In the genomic region with DNA sequence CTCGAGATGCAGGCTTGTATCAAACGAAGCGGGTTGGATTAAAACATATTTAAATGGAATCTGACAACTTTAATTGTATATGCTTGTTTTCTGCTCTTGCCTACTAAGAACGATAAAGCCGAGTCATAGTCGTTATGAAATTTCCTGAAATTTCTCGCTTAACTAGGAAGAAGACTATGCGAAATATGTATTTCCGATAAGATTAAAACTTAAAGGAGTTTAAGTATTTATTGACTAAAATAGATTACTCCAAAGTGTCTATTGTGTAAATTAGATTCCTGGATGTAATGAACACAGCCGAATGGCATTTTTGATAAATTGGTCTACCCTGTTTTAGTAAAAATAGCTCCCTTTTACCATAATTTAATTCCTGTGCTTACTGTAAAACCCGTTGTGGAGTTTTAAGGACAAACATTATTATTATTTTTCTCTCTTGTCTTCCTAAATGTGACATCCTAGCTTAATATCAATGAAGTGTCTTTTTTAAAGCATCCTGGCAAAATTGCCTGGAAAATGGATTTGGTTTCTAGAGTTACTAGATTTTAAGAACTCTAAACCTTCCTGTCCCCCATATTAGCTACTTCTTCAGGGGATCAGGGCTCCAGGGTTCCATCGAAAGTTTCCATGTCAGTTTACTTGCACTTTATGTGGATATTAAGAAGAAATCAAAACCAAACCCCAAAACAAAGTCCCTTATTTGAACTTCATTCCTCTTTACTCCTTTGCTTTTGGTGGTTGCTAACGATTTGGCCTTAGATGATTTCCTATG, we compare ENCODE assay signal across 7 cellular contexts. TPM values are rescaled to one million over a fixed set of nuclear protein-coding genes. Genes with fewer than 3 reads are reported as not detected.
DNase-seq lines count a peak whose midpoint lies in the region; ATAC-seq and TF ChIP-seq lines count a peak whose summit lies in the region.

No MANE protein-coding gene starts in this region.

- H3K27ac Mint-ChIP-seq in WTC11 = peak overlapping the region; percentile 25; the same call in 1 of the 2 replicates

- H3K4me3 ChIP-seq in HAP-1 = peak overlapping the region; percentile 58
- H3K4me3 ChIP-seq in spleen = peak overlapping the region in 7 of 8 donors; percentile 69 to 96 (median 85)

- H3K9me3 ChIP-seq in HAP-1 (no peaks in the 10 kb centered on the region), spleen (no peaks in the 10 kb centered on the region)

- TF ChIP-seq POLR2A in spleen (IDR thresholded peaks at IDR 0.05) = no peak

- H3K4me1 ChIP-seq in HAP-1 = peaks cover 38% of the 10 kb centered on the region
- peaks cover 3 to 74% (median 42%) of the 10 kb centered on the region in 6 donors for H3K4me1 ChIP-seq in spleen

- TF ChIP-seq CTCF in WTC11 (IDR thresholded peaks at IDR 0.05) = no peak
- TF ChIP-seq CTCF in spleen (IDR thresholded peaks at IDR 0.05 in 8 of 11, conservative IDR thresholded peaks at IDR 0.05 in 3 of 11) = peak in 3 of 11 experiments; percentile 0 to 9 (median 2)

- no peak for ATAC-seq in WTC11
- ATAC-seq in HG02970 (IDR thresholded peaks at IDR 0.05; ENCODE audit: low FRiP score, unreplicated experiment) = no peak

- peak overlapping the region; percentile 81 for H3K4me3 Mint-ChIP-seq in WTC11

- WGBS in spleen, 5 donors = 26 to 38% (median 34%) methylated on average over 13 of the region's 13 CpGs

- POLR2A ChIA-PET in WTC11 (lab: Charles Lee) = interaction anchor here (0.5 to 1.2 kb wide), 3 partner anchors 74 to 169 kb away, joined by 3 to 4 read pairs (median 3); no protein-coding TSS in a partner anchor

- in situ Hi-C loops in HAP-1 (cut with MboI; ENCODE audit: low sequenced_read_pairs) = no loop called here

- no peaks in the 10 kb centered on the region for H3K9me3 Mint-ChIP-seq in WTC11

- H3K36me3 Mint-ChIP-seq in WTC11 = no peaks in the 10 kb centered on the region

- intact Hi-C loops in spleen (cut with DNase I; ENCODE audit: low total_unique reads) = loop anchor here (5.0 kb wide), 1 partner anchor 131 kb away; no protein-coding TSS in a partner anchor

- H3K4me1 Mint-ChIP-seq in WTC11 = peaks cover 60% of the 10 kb centered on the region

- DNase-seq in HAP-1 (ENCODE audit: low spot score in 2 of 2) (no peak), WTC11 (ENCODE audit: low spot score) (no peak), hepatic stellate cell (ENCODE audit: low spot score) (peak; percentile 29), spleen (no peak), SHP77 (lab: John Stamatoyannopoulos, UW) (no peak), ecto neural progenitor cell (ENCODE audit: low spot score) (no peak)

- CTCF ChIA-PET in WTC11 (lab: Charles Lee) = interaction anchor here (0.6 to 3.6 kb wide), 8 partner anchors 13 to 276 kb away, joined by 3 to 14 read pairs (median 4); no protein-coding TSS in a partner anchor

- H3K36me3 ChIP-seq in HAP-1 (replicated peaks) (no peaks in the 10 kb centered on the region; the same call in none of the 2 replicates), spleen (no peaks in the 10 kb centered on the region)

- peaks cover 9% of the 10 kb centered on the region for H3K27me3 Mint-ChIP-seq in WTC11 (ENCODE audit: low read depth)

- H3K27ac ChIP-seq in spleen = peak overlapping the region in 7 of 8 donors; percentile 76 to 97 (median 87)

- H3K27me3 ChIP-seq in HAP-1 (ENCODE audit: low read depth) = no peaks in the 10 kb centered on the region
- H3K27me3 ChIP-seq in spleen (replicated peaks in 1 of 7) = no peaks in the 10 kb centered on the region

TF ChIP-seq in WTC11, 78 proteins besides CTCF, POLR2A, EP300 and RAD21:
- TF ChIP-seq USF1 (CRISPR knock-in tag; IDR thresholded peaks at IDR 0.05) (no peak), SMAD4 (CRISPR knock-in tag; IDR thresholded peaks at IDR 0.05) (no peak), CBFB (CRISPR knock-in tag; IDR thresholded peaks at IDR 0.05; ENCODE audit: low read depth) (no peak), GABPB1 (CRISPR knock-in tag; IDR thresholded peaks at IDR 0.05) (no peak), ESRRA (CRISPR knock-in tag; IDR thresholded peaks at IDR 0.05; ENCODE audit: borderline replicate concordance) (no peak), IRF1 (CRISPR knock-in tag; IDR thresholded peaks at IDR 0.05) (no peak), NR1H2 (CRISPR knock-in tag; IDR thresholded peaks at IDR 0.05) (no peak), FOXP1 (CRISPR knock-in tag; IDR thresholded peaks at IDR 0.05; ENCODE audit: borderline replicate concordance) (no peak)

RNA-seq across cellular contexts. Expression of gene CUX1, which starts 0.7 kb away (rescaled TPM):
- total RNA-seq in WTC11 (2021) (64.3 to 77.1 TPM (median 76.1 TPM) in 3 replicates), spleen (10 to 100 TPM; 57.0 to 95.8 (median 66.6) TPM)
- polyA plus RNA-seq in spleen = 10 to 100 TPM in 2 of 3 donors, 1 to 10 TPM in 1; 9.1 to 15.2 (median 12.8) TPM
